ENCODE assay signal across 8 cellular contexts in the genomic region with DNA sequence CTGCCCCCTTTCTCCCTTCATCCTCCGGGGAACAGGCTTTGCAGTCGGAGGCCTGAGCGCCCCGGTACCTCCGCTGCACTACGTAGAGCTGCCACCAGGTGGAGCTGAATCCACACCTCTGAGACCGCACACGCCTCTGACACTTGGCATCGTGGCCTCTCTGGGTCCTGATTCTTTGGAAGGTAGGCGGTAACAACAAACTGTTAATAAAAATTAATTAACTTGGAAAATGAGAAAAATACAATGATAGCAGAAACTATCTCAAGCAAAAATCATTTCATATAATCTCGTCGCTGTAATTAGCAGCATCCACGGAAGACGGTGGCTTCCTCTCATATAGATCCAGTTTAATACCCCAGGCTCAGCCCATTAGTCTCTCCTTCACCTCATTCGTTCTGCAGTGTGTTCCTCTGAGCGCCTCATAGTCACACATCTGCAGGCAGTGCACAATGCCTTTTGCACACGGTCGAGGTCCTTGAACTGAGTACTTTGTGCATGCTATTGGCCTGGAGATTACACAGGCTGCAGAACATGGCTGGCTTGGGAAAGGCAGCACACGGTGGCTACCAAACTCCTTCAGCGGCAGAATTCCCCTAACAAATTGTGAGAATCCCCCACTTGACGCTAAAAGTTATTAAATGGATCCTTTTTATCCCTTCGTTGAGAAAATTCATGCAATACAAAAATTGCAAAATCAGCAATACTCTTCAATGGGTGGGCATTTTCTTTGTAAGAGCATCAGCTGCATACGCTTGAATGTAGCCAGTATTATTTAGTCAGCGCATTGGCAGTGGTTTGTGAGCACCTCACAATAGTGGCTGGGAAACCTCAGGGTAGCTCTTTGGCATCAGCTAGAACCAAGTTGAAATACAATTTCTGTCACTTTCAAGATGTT. TPM values are rescaled to one million over a fixed set of nuclear protein-coding genes. Genes with fewer than 3 reads are reported as not detected.
DNase-seq lines count a peak whose midpoint lies in the region; ATAC-seq and TF ChIP-seq lines count a peak whose summit lies in the region.

No MANE protein-coding gene starts in this region.

- peak; percentile 50 for DNase-seq in DMS53 treated with DMSO at 0.1 percent for 48 hours (lab: John Stamatoyannopoulos, UW; ENCODE audit: unreplicated experiment)
- peak; percentile 63 to 70 for DNase-seq in HL-60 (ENCODE audit: low read depth in 1 of 2, low spot score in 1 of 2)
- DNase-seq in PC-9: peak; percentile 55 to 80
- DNase-seq in activated T-helper 1 cell treated with Interleukin-2 at 50 U/mL for 16 hours (ENCODE audit: low read depth): peak; percentile 69
- DNase-seq in fibroblast of pulmonary artery (ENCODE audit: low read depth): peak; percentile 78
- peak; percentile 79 for DNase-seq in neuronal stem cell (ENCODE audit: low spot score)
- peak; percentile 80 to 88 for DNase-seq in suprapubic skin (ENCODE audit: low spot score in 2 of 2)

- no TSS peak for BruUV-seq in PC-9 (replicated peaks; lab: Mats Ljungman, UMichigan)

- H3K9ac ChIP-seq in neuronal stem cell (ENCODE audit: low read depth, low read length, poor library complexity): no peak overlapping the region

- no peak overlapping the region for H2BK15ac ChIP-seq in neuronal stem cell (ENCODE audit: low read length)

- POLR2A ChIA-PET in PC-9 (lab: Charles Lee; ENCODE audit: unreplicated experiment): no interaction called here

- H3K36me3 ChIP-seq in PC-9 (ENCODE audit: low read depth): no peaks in the 10 kb centered on the region
- no peaks in the 10 kb centered on the region for H3K36me3 ChIP-seq in neuronal stem cell (replicated peaks in 1 of 2; ENCODE audit: control insufficient read depth in 2 of 2, insufficient read depth in 2 of 2, low read length in 2 of 2)
- no peaks in the 10 kb centered on the region for H3K36me3 ChIP-seq in suprapubic skin

- H3K79me1 ChIP-seq in neuronal stem cell (ENCODE audit: low read depth, low read length): no peaks in the 10 kb centered on the region

- no peak overlapping the region for H2AK5ac ChIP-seq in neuronal stem cell (ENCODE audit: low read depth, low read length)

- H2BK12ac ChIP-seq in neuronal stem cell (ENCODE audit: low read length): no peak overlapping the region

- H3K4me1 ChIP-seq in PC-9 (replicated peaks; ENCODE audit: insufficient read depth) (peaks cover 1% of the 10 kb centered on the region; the same call in 1 of the 2 replicates), neuronal stem cell (ENCODE audit: control insufficient read depth in 2 of 2, insufficient read depth in 1 of 2, low read depth in 1 of 2, low read length in 2 of 2) (peaks cover 0 to 1% of the 10 kb centered on the region in 2 donors), suprapubic skin (peaks cover 5% of the 10 kb centered on the region)

- no peak overlapping the region for H3K14ac ChIP-seq in neuronal stem cell (ENCODE audit: low read length)

- CTCF ChIA-PET in PC-9 (lab: Charles Lee): interaction anchor here (0.6 to 6.1 kb wide), 6 partner anchors 9 to 903 kb away, joined by 3 to 54 read pairs (median 3); no protein-coding TSS in a partner anchor

- ATAC-seq in GM21381 (IDR thresholded peaks at IDR 0.05; ENCODE audit: unreplicated experiment): peak; percentile 93

- no peak overlapping the region for H3K23ac ChIP-seq in neuronal stem cell (ENCODE audit: low read depth, low read length, poor library complexity)

- H2BK5ac ChIP-seq in neuronal stem cell (ENCODE audit: low read length): no peak overlapping the region

- H3K9me3 ChIP-seq in PC-9 (ENCODE audit: insufficient read depth, low read depth) (no peaks in the 10 kb centered on the region), neuronal stem cell (replicated peaks in 1 of 2; ENCODE audit: control insufficient read depth in 2 of 2, insufficient read depth in 1 of 2, low read depth in 1 of 2, low read length in 2 of 2) (no peaks in the 10 kb centered on the region), suprapubic skin (no peaks in the 10 kb centered on the region)

- no peaks in the 10 kb centered on the region for H3K79me2 ChIP-seq in PC-9 (ENCODE audit: low read depth)

- H3K9me2 ChIP-seq in PC-9 (ENCODE audit: insufficient read depth): no peaks in the 10 kb centered on the region

- H3K27me3 ChIP-seq in HL-60 (ENCODE audit: insufficient read depth, poor library complexity, severe bottlenecking) (peaks cover 2% of the 10 kb centered on the region), PC-9 (ENCODE audit: insufficient read depth, low read depth) (no peaks in the 10 kb centered on the region), neuronal stem cell (ENCODE audit: control insufficient read depth in 3 of 3, insufficient read depth in 3 of 3, low read depth in 1 of 3, low read length in 3 of 3) (no peaks in the 10 kb centered on the region), suprapubic skin (no peaks in the 10 kb centered on the region)

- no peak overlapping the region for H3K18ac ChIP-seq in neuronal stem cell (ENCODE audit: low read length)

- no peak overlapping the region for H2AFZ ChIP-seq in PC-9
- H2AFZ ChIP-seq in neuronal stem cell (ENCODE audit: low read length): no peak overlapping the region

- H3K4me2 ChIP-seq in PC-9 (no peak overlapping the region), neuronal stem cell (ENCODE audit: insufficient read depth, low read length, poor library complexity, severe bottlenecking) (no peak overlapping the region)

- no peaks in the 10 kb centered on the region for H3F3A ChIP-seq in PC-9 (ENCODE audit: insufficient read depth, low read depth)

- H4K91ac ChIP-seq in neuronal stem cell (ENCODE audit: low read depth, low read length, poor library complexity): no peak overlapping the region

- H3K27ac ChIP-seq in HL-60 (replicated peaks) (no peak overlapping the region), PC-9 (no peak overlapping the region), neuronal stem cell (replicated peaks; ENCODE audit: low read length) (no peak overlapping the region), suprapubic skin (no peak overlapping the region)

- WGBS in neuronal stem cell (ENCODE audit: extremely low coverage in 2 of 2, insufficient read length in 2 of 2, insufficient replicate concordance in 1 of 2), 2 donors: no CpG with 5 or more reads among the region's 24 CpGs
- 44% methylated on average over 24 of the region's 24 CpGs for WGBS in suprapubic skin

- no peak for TF ChIP-seq EP300 in suprapubic skin (IDR thresholded peaks at IDR 0.05)

- H3K4me3 ChIP-seq in HL-60 (replicated peaks; ENCODE audit: insufficient read depth, low read length) (no peak overlapping the region), PC-9 (no peak overlapping the region), fibroblast of pulmonary artery (replicated peaks; ENCODE audit: low read depth, low read length) (no peak overlapping the region), neuronal stem cell (ENCODE audit: low read length in 2 of 2) (no peak overlapping the region), suprapubic skin (no peak overlapping the region)

- H4K20me1 ChIP-seq in PC-9 (ENCODE audit: insufficient read depth): no peaks in the 10 kb centered on the region

- intact Hi-C loops in PC-9 (cut with micrococcal nuclease; ENCODE audit: unreplicated experiment): loop anchor here (1.0 to 10.0 kb wide), 11 partner anchors 193 to 1033 kb away; a partner anchor contains a TSS

- no peak for TF ChIP-seq POLR2A in suprapubic skin (IDR thresholded peaks at IDR 0.05)

- H3K4ac ChIP-seq in neuronal stem cell (ENCODE audit: low read length): no peak overlapping the region

- no peak overlapping the region for H4K8ac ChIP-seq in neuronal stem cell (ENCODE audit: low read depth, low read length)

- peak; percentile 86 for TF ChIP-seq CTCF in HL-60 (IDR thresholded peaks at IDR 0.05; ENCODE audit: insufficient read depth, low read length)
- TF ChIP-seq CTCF in PC-9 (conservative IDR thresholded peaks at IDR 0.05): peak; percentile 99
- peak; percentile 95 for TF ChIP-seq CTCF in fibroblast of pulmonary artery (IDR thresholded peaks at IDR 0.05; ENCODE audit: low read length, missing control alignments)
- peak; percentile 92 for TF ChIP-seq CTCF in suprapubic skin (IDR thresholded peaks at IDR 0.05)

- H2BK120ac ChIP-seq in neuronal stem cell (ENCODE audit: low read depth, low read length): no peak overlapping the region

RNA-seq across cellular contexts. Expression of a gene that starts 18.7 kb away (rescaled TPM):
- total RNA-seq in PC-9 (2021) (not detected in 2 replicates), suprapubic skin (under 1 TPM in 1 of 4 donors, not detected in 3; 0.64 TPM)
- not detected for polyA plus RNA-seq in neuronal stem cell (2013, experiment 1 of 2)
- polyA plus RNA-seq in neuronal stem cell (2013, experiment 2 of 2): not detected

RNA-seq across cellular contexts. Expression of a gene that starts 43.9 kb away (rescaled TPM):
- not detected in 2 replicates for total RNA-seq in PC-9 (2021)
- polyA plus RNA-seq in neuronal stem cell (2013, experiment 1 of 2): not detected
- not detected for polyA plus RNA-seq in neuronal stem cell (2013, experiment 2 of 2)
- total RNA-seq in suprapubic skin: not detected

RNA-seq across cellular contexts. Expression of a gene that starts 46.1 kb away (rescaled TPM):
- 0.46 TPM in 1 of 2 replicates, not detected in the other for total RNA-seq in PC-9 (2021)
- polyA plus RNA-seq in neuronal stem cell (2013, experiment 1 of 2): 0.14 TPM
- polyA plus RNA-seq in neuronal stem cell (2013, experiment 2 of 2): 0.11 TPM
- total RNA-seq in suprapubic skin: under 1 TPM in 1 of 4 donors, not detected in 3; 0.32 TPM
